In the genomic region with DNA sequence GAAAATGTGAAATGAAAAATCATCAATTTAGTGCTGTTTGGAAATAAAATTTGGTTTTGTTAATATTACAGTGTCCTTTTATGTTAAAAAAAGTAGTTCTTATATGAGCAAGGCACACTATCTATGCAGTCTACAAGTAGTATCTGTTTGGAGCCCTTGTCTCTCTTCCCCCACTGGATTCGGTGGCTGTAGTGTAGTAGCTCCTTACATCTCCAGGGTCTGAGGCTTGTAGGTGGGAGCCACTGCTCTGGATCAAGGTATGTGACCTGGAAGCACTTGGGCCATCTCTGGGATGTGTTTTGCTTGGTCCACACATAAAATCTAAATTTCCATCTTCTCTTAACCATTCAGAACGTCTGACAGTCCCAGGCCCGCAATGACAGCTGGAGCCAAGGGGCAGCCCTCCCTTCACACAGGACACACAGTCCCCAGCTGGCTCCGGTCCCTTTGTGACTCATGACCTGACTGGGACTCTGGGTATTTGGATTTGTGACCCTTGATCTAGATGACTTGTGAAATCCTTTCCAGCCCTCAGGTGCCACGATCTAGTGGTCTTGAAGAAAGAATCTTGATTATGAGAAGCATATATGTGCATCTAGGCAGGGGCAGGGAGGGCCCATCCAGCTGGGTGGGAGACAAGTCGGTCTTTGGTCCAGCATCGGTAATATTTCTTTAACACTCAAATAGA, we compare ENCODE assay signal across 1 cellular context.
TF ChIP-seq lines count a peak whose summit lies in the region.

No MANE protein-coding gene starts in this region.

TF ChIP-seq in HepG2, 621 proteins besides CTCF, POLR2A, EP300 and RAD21 (continued from another document and continues in another):
- TF ChIP-seq ZNF207 (IDR thresholded peaks at IDR 0.05; ENCODE audit: borderline replicate concordance): no peak
- TF ChIP-seq ZSCAN29 (CRISPR knock-in tag; conservative IDR thresholded peaks at IDR 0.05): no peak
- TF ChIP-seq, protein P1, sequence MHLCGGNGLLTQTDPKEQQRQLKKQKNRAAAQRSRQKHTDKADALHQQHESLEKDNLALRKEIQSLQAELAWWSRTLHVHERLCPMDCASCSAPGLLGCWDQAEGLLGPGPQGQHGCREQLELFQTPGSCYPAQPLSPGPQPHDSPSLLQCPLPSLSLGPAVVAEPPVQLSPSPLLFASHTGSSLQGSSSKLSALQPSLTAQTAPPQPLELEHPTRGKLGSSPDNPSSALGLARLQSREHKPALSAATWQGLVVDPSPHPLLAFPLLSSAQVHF (CRISPR knock-in tag; IDR thresholded peaks at IDR 0.05): no peak
- no peak for TF ChIP-seq ZNF33B (CRISPR knock-in tag; IDR thresholded peaks at IDR 0.05)
- TF ChIP-seq RXRB (CRISPR knock-in tag; IDR thresholded peaks at IDR 0.05; ENCODE audit: borderline replicate concordance): peak; percentile 94
- TF ChIP-seq, protein P2, sequence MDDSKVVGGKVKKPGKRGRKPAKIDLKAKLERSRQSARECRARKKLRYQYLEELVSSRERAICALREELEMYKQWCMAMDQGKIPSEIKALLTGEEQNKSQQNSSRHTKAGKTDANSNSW (CRISPR knock-in tag; IDR thresholded peaks at IDR 0.05; ENCODE audit: borderline replicate concordance): no peak
- TF ChIP-seq HOXA9 (CRISPR knock-in tag; IDR thresholded peaks at IDR 0.05; ENCODE audit: borderline replicate concordance): no peak
- TF ChIP-seq RELA (CRISPR knock-in tag; IDR thresholded peaks at IDR 0.05): no peak
- TF ChIP-seq HOXD1 (CRISPR knock-in tag; IDR thresholded peaks at IDR 0.05): no peak
- no peak for TF ChIP-seq ARNT (IDR thresholded peaks at IDR 0.05)
- no peak for TF ChIP-seq CREB3 (CRISPR knock-in tag; IDR thresholded peaks at IDR 0.05)
- TF ChIP-seq ZKSCAN1 (IDR thresholded peaks at IDR 0.05; ENCODE audit: low read length): no peak
- TF ChIP-seq, protein P3, sequence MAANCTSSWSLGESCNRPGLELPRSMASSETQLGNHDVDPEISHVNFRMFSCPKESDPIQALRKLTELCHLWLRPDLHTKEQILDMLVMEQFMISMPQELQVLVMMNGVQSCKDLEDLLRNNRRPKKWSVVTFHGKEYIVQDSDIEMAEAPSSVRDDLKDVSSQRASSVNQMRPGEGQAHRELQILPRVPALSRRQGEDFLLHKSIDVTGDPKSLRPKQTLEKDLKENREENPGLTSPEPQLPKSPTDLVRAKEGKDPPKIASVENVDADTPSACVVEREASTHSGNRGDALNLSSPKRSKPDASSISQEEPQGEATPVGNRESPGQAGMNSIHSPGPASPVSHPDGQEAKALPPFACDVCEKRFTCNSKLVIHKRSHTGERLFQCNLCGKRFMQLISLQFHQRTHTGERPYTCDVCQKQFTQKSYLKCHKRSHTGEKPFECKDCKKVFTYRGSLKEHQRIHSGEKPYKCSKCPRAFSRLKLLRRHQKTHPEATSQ (CRISPR knock-in tag; IDR thresholded peaks at IDR 0.05; ENCODE audit: borderline replicate concordance): no peak
- TF ChIP-seq ZFP36L1 (CRISPR knock-in tag; IDR thresholded peaks at IDR 0.05): 0 out of 2 replicates have a peak, but pooled peaks have one; percentile 42
- no peak for TF ChIP-seq RFX3 (CRISPR knock-in tag; IDR thresholded peaks at IDR 0.05)
- no peak for TF ChIP-seq TERF1 (CRISPR knock-in tag; IDR thresholded peaks at IDR 0.05)
- TF ChIP-seq ZNF547 (CRISPR knock-in tag; IDR thresholded peaks at IDR 0.05): 0 out of 2 replicates have a peak, but pooled peaks have one; percentile 15
- TF ChIP-seq, protein P4, sequence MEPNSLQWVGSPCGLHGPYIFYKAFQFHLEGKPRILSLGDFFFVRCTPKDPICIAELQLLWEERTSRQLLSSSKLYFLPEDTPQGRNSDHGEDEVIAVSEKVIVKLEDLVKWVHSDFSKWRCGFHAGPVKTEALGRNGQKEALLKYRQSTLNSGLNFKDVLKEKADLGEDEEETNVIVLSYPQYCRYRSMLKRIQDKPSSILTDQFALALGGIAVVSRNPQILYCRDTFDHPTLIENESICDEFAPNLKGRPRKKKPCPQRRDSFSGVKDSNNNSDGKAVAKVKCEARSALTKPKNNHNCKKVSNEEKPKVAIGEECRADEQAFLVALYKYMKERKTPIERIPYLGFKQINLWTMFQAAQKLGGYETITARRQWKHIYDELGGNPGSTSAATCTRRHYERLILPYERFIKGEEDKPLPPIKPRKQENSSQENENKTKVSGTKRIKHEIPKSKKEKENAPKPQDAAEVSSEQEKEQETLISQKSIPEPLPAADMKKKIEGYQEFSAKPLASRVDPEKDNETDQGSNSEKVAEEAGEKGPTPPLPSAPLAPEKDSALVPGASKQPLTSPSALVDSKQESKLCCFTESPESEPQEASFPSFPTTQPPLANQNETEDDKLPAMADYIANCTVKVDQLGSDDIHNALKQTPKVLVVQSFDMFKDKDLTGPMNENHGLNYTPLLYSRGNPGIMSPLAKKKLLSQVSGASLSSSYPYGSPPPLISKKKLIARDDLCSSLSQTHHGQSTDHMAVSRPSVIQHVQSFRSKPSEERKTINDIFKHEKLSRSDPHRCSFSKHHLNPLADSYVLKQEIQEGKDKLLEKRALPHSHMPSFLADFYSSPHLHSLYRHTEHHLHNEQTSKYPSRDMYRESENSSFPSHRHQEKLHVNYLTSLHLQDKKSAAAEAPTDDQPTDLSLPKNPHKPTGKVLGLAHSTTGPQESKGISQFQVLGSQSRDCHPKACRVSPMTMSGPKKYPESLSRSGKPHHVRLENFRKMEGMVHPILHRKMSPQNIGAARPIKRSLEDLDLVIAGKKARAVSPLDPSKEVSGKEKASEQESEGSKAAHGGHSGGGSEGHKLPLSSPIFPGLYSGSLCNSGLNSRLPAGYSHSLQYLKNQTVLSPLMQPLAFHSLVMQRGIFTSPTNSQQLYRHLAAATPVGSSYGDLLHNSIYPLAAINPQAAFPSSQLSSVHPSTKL (CRISPR knock-in tag; IDR thresholded peaks at IDR 0.05): peak; percentile 89
- no peak for TF ChIP-seq ZKSCAN5 (CRISPR knock-in tag; IDR thresholded peaks at IDR 0.05)
- TF ChIP-seq, protein P5, sequence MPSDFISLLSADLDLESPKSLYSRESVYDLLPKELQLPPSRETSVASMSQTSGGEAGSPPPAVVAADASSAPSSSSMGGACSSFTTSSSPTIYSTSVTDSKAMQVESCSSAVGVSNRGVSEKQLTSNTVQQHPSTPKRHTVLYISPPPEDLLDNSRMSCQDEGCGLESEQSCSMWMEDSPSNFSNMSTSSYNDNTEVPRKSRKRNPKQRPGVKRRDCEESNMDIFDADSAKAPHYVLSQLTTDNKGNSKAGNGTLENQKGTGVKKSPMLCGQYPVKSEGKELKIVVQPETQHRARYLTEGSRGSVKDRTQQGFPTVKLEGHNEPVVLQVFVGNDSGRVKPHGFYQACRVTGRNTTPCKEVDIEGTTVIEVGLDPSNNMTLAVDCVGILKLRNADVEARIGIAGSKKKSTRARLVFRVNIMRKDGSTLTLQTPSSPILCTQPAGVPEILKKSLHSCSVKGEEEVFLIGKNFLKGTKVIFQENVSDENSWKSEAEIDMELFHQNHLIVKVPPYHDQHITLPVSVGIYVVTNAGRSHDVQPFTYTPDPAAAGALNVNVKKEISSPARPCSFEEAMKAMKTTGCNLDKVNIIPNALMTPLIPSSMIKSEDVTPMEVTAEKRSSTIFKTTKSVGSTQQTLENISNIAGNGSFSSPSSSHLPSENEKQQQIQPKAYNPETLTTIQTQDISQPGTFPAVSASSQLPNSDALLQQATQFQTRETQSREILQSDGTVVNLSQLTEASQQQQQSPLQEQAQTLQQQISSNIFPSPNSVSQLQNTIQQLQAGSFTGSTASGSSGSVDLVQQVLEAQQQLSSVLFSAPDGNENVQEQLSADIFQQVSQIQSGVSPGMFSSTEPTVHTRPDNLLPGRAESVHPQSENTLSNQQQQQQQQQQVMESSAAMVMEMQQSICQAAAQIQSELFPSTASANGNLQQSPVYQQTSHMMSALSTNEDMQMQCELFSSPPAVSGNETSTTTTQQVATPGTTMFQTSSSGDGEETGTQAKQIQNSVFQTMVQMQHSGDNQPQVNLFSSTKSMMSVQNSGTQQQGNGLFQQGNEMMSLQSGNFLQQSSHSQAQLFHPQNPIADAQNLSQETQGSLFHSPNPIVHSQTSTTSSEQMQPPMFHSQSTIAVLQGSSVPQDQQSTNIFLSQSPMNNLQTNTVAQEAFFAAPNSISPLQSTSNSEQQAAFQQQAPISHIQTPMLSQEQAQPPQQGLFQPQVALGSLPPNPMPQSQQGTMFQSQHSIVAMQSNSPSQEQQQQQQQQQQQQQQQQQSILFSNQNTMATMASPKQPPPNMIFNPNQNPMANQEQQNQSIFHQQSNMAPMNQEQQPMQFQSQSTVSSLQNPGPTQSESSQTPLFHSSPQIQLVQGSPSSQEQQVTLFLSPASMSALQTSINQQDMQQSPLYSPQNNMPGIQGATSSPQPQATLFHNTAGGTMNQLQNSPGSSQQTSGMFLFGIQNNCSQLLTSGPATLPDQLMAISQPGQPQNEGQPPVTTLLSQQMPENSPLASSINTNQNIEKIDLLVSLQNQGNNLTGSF (CRISPR knock-in tag; IDR thresholded peaks at IDR 0.05): no peak
- no peak for TF ChIP-seq AGO2 (optimal IDR thresholded peaks at IDR 0.05; ENCODE audit: low read depth, low read length)
- TF ChIP-seq POLR2AphosphoS2 (IDR thresholded peaks at IDR 0.05; ENCODE audit: low read depth, low read length): no peak
- TF ChIP-seq CEBPG (CRISPR knock-in tag; IDR thresholded peaks at IDR 0.05): peak; percentile 75
- TF ChIP-seq ZSCAN22 (CRISPR knock-in tag; IDR thresholded peaks at IDR 0.05): no peak
- TF ChIP-seq, protein P6, sequence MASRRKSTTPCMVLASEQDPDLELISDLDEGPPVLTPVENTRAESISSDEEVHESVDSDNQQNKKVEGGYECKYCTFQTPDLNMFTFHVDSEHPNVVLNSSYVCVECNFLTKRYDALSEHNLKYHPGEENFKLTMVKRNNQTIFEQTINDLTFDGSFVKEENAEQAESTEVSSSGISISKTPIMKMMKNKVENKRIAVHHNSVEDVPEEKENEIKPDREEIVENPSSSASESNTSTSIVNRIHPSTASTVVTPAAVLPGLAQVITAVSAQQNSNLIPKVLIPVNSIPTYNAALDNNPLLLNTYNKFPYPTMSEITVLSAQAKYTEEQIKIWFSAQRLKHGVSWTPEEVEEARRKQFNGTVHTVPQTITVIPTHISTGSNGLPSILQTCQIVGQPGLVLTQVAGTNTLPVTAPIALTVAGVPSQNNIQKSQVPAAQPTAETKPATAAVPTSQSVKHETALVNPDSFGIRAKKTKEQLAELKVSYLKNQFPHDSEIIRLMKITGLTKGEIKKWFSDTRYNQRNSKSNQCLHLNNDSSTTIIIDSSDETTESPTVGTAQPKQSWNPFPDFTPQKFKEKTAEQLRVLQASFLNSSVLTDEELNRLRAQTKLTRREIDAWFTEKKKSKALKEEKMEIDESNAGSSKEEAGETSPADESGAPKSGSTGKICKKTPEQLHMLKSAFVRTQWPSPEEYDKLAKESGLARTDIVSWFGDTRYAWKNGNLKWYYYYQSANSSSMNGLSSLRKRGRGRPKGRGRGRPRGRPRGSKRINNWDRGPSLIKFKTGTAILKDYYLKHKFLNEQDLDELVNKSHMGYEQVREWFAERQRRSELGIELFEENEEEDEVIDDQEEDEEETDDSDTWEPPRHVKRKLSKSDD (CRISPR knock-in tag; IDR thresholded peaks at IDR 0.05; ENCODE audit: low read depth): no peak
- no peak for TF ChIP-seq ZNF335 (CRISPR knock-in tag; IDR thresholded peaks at IDR 0.05)
- TF ChIP-seq ATF7-NPFF (CRISPR knock-in tag; IDR thresholded peaks at IDR 0.05; ENCODE audit: low read depth): no peak
- TF ChIP-seq ZNF747 (CRISPR knock-in tag; IDR thresholded peaks at IDR 0.05; ENCODE audit: borderline replicate concordance): no peak
- peak; percentile 50; the same call in 1 of the 2 replicates for TF ChIP-seq LCORL (IDR thresholded peaks at IDR 0.05)
- peak; percentile 92 for TF ChIP-seq LCORL (CRISPR knock-in tag; IDR thresholded peaks at IDR 0.05)
- TF ChIP-seq RARA (CRISPR knock-in tag; IDR thresholded peaks at IDR 0.05): peak; percentile 88
- TF ChIP-seq, protein P7, sequence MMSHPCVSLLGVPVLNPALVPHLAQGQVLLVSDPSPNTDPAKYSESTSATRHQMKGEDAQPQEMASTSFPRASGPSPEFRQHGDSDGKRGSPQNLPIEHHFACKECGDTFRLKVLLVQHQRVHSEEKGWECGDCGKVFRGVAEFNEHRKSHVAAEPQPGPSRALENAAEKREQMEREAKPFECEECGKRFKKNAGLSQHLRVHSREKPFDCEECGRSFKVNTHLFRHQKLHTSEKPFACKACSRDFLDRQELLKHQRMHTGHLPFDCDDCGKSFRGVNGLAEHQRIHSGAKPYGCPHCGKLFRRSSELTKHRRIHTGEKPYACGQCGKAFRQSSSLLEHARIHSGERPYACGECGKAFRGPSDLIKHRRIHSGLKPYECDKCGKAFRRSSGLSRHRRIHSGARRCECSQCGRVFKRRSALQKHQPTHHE (CRISPR knock-in tag; IDR thresholded peaks at IDR 0.05; ENCODE audit: borderline replicate concordance): no peak
- TF ChIP-seq FOXO4 (CRISPR knock-in tag; conservative IDR thresholded peaks at IDR 0.05): no peak
- no peak for TF ChIP-seq ZZZ3 (CRISPR knock-in tag; IDR thresholded peaks at IDR 0.05; ENCODE audit: borderline replicate concordance)
- no peak for TF ChIP-seq ZNF3 (CRISPR knock-in tag; IDR thresholded peaks at IDR 0.05)
